In genomic region chr6:234706-235372, GRCh38 we compare ENCODE assay signal across 18 cellular contexts. TPM values are rescaled to one million over a fixed set of nuclear protein-coding genes. Genes with fewer than 3 reads are reported as not detected.
DNase-seq lines count a peak whose midpoint lies in the region; ATAC-seq, FAIRE-seq and TF ChIP-seq lines count a peak whose summit lies in the region.
"Had no signal": no experiment of that assay in that cellular context is flagged by ENCODE, and none has a peak within 500 bp of the region (broad histone marks: within the 10 kb centered on the region; RNA-seq: fewer than 3 reads in every experiment).

No MANE protein-coding gene starts in this region.

- BruUV-seq in GM12878 (replicated peaks; lab: Mats Ljungman, UMichigan), result no TSS peak

- H4K20me1 ChIP-seq in GM12878 (ENCODE audit: control insufficient read depth, insufficient read depth), result no peaks in the 10 kb centered on the region

- CTCF ChIA-PET in activated naive CD4-positive, alpha-beta T cell treated with anti-CD3 and anti-CD28 coated beads, Interleukin-2, amount 10 ng/mL, durations not matched to agents 7 days and 5 days (lab: Charles Lee), result interaction anchor here (1.4 to 1.7 kb wide), 3 partner anchors 12 to 19 kb away, joined by 3 to 6 read pairs (median 4); no protein-coding TSS in a partner anchor
- CTCF ChIA-PET in GM12878 (lab: Yijun Ruan, JAX), result interaction anchor here (0.7 to 1.5 kb wide), 6 partner anchors 9 to 74 kb away, joined by 3 to 4 read pairs (median 3); no protein-coding TSS in a partner anchor

- intact Hi-C loops in GM12878 (cut with micrococcal nuclease; ENCODE audit: unreplicated experiment), result no loop called here
- intact Hi-C loops in thyroid gland (cut with DNase I), result no loop called here

- peak overlapping the region; percentile 34; the same call in 1 of the 2 replicates for H3K4me2 ChIP-seq in GM12878 (ENCODE audit: control insufficient read depth, insufficient read depth)

- TF ChIP-seq CTCF in GM12878 (IDR thresholded peaks at IDR 0.05 in 2 of 3, conservative IDR thresholded peaks at IDR 0.05 in 1 of 3; ENCODE audit: control insufficient read depth in 2 of 3, extremely low read depth in 1 of 3, insufficient read depth in 1 of 3, low read depth in 3 of 3, low read length in 3 of 3) (no peak), thyroid gland (IDR thresholded peaks at IDR 0.05) (no peak)

- H3K27ac Mint-ChIP-seq in activated naive CD4-positive, alpha-beta T cell treated with anti-CD3 and anti-CD28 coated beads, Interleukin-2, amount 10 ng/mL, durations not matched to agents 7 days and 5 days, result peak overlapping the region; percentile 63
- H3K27ac Mint-ChIP-seq in stimulated activated memory B cell treated with anti-CD40 and anti-IgM and Interleukin-4, amounts not matched to agents 10 μg/mL and 1 μg/mL and 100 μg/mL, for 72 hours, result peak overlapping the region; percentile 81

- no peak for TF ChIP-seq RAD21 in GM12878 (IDR thresholded peaks at IDR 0.05; ENCODE audit: insufficient read depth, low read depth, low read length)

- H3K27ac ChIP-seq in GM12878 (ENCODE audit: control insufficient read depth, insufficient read depth), result peak overlapping the region; percentile 87; the same call in 1 of the 2 replicates
- H3K27ac ChIP-seq in thyroid gland, result no peak overlapping the region
- H3K27ac ChIP-seq: neutrophil had no signal

- H3K9me3 ChIP-seq in GM12878 (replicated peaks; ENCODE audit: control insufficient read depth, insufficient read depth, low read length), result no peaks in the 10 kb centered on the region
- H3K9me3 ChIP-seq in thyroid gland, result no peaks in the 10 kb centered on the region
- H3K9me3 ChIP-seq: neutrophil, Peyer's patch, SK-N-SH had no signal

- FAIRE-seq in GM12878 (lab: Jason Lieb, UNC) (no peak), frontal cortex (lab: Jason Lieb, UNC) (no peak)

- H3K4me3 Mint-ChIP-seq in activated naive CD4-positive, alpha-beta T cell treated with anti-CD3 and anti-CD28 coated beads, Interleukin-2, amount 10 ng/mL, durations not matched to agents 7 days and 5 days, result no peak overlapping the region
- no peak overlapping the region for H3K4me3 Mint-ChIP-seq in stimulated activated memory B cell treated with anti-CD40 and anti-IgM and Interleukin-4, amounts not matched to agents 10 μg/mL and 1 μg/mL and 100 μg/mL, for 72 hours

- SMC1A ChIA-PET in GM12878 (lab: Charles Lee; ENCODE audit: uncharacterized antibody, unreplicated experiment), result interaction anchor here (0.7 to 10.8 kb wide), 14 partner anchors 8 to 254 kb away, joined by 3 to 150 read pairs (median 6); no protein-coding TSS in a partner anchor

- DNase-seq in activated naive CD4-positive, alpha-beta T cell treated with anti-CD3 and anti-CD28 coated beads, Interleukin-2, amount 10 ng/mL, durations not matched to agents 7 days and 5 days, result no peak
- DNase-seq in activated naive CD4-positive, alpha-beta T cell treated with anti-CD3 and anti-CD28 coated beads, Interleukin-2, amount 50 U/mL, for 16 hours, result no peak
- DNase-seq in Jurkat, Clone E6-1 (ENCODE audit: low read depth, low spot score), result peak; percentile 9
- DNase-seq in GM12878 (ENCODE audit: low read depth, low spot score) (no peak), thyroid gland (no peak), frontal cortex (ENCODE audit: low spot score in 2 of 2) (no peak)
- DNase-seq: caudate nucleus, DMS 273 treated with DMSO at 0.1 percent for 48 hours, hippocampal formation, kidney glomerular epithelial cell, NCI-H1105, NCI-H69, Peyer's patch, SK-N-SH had no signal

- peaks cover 61% of the 10 kb centered on the region for H3K4me1 ChIP-seq in GM12878 (ENCODE audit: control insufficient read depth, insufficient read depth, low read length)
- no peaks in the 10 kb centered on the region for H3K4me1 ChIP-seq in thyroid gland
- H3K4me1 ChIP-seq: Peyer's patch had no signal

- H3K4me1 Mint-ChIP-seq in activated naive CD4-positive, alpha-beta T cell treated with anti-CD3 and anti-CD28 coated beads, Interleukin-2, amount 10 ng/mL, durations not matched to agents 7 days and 5 days, result peaks cover 48% of the 10 kb centered on the region
- peaks cover 42% of the 10 kb centered on the region for H3K4me1 Mint-ChIP-seq in stimulated activated memory B cell treated with anti-CD40 and anti-IgM and Interleukin-4, amounts not matched to agents 10 μg/mL and 1 μg/mL and 100 μg/mL, for 72 hours

- no peaks in the 10 kb centered on the region for H3K9me3 Mint-ChIP-seq in activated naive CD4-positive, alpha-beta T cell treated with anti-CD3 and anti-CD28 coated beads, Interleukin-2, amount 10 ng/mL, durations not matched to agents 7 days and 5 days
- H3K9me3 Mint-ChIP-seq in stimulated activated memory B cell treated with anti-CD40 and anti-IgM and Interleukin-4, amounts not matched to agents 10 μg/mL and 1 μg/mL and 100 μg/mL, for 72 hours, result no peaks in the 10 kb centered on the region
- H3K9me3 Mint-ChIP-seq: IgD-negative memory B cell had no signal

- H3K27me3 ChIP-seq in GM12878 (replicated peaks in 1 of 2; ENCODE audit: control insufficient read depth in 2 of 2, insufficient read depth in 2 of 2, low read length in 1 of 2), result no peaks in the 10 kb centered on the region
- no peaks in the 10 kb centered on the region for H3K27me3 ChIP-seq in thyroid gland
- H3K27me3 ChIP-seq: neutrophil, Peyer's patch had no signal

- no peak overlapping the region for H2AFZ ChIP-seq in GM12878 (ENCODE audit: control insufficient read depth, low read depth, low read length)

- H3K9ac ChIP-seq in GM12878 (ENCODE audit: control insufficient read depth, insufficient read depth, low read length), result 0 out of 2 replicates have a peak overlapping the region, but pooled peaks have one; percentile 14
- H3K9ac ChIP-seq: SK-N-SH had no signal

- WGBS in GM12878 (ENCODE audit: insufficient coverage, insufficient replicate concordance, low lambda C conversion rate, missing lambda C conversion rate), result 89% methylated on average over 3 of the region's 3 CpGs
- WGBS in thyroid gland, 2 donors, result 86 to 95% methylated on average over 3 of the region's 3 CpGs

- in situ Hi-C loops in GM12878 (cut with MboI), result no loop called here

- RAD21 ChIA-PET in GM12878 (lab: Charles Lee; ENCODE audit: unreplicated experiment), result interaction anchor here (0.9 to 3.9 kb wide), 6 partner anchors 8 to 55 kb away, joined by 3 to 28 read pairs (median 14); no protein-coding TSS in a partner anchor

- ATAC-seq in GM12878, result no peak
- no peak for ATAC-seq in stimulated activated memory B cell treated with anti-CD40 and anti-IgM and Interleukin-4, amounts not matched to agents 10 μg/mL and 1 μg/mL and 100 μg/mL, for 72 hours
- ATAC-seq in HG02981 (IDR thresholded peaks at IDR 0.05; ENCODE audit: unreplicated experiment), result no peak

- TF ChIP-seq EP300 in GM12878 (IDR thresholded peaks at IDR 0.05; ENCODE audit: borderline replicate concordance in 1 of 2, control insufficient read depth in 1 of 2, low read depth in 2 of 2, low read length in 2 of 2), result no peak

- H3K79me2 ChIP-seq in GM12878 (ENCODE audit: control insufficient read depth, insufficient read depth, low read length), result no peaks in the 10 kb centered on the region; the same call in none of the 2 replicates

- no peak overlapping the region for H3K4me3 ChIP-seq in Jurkat, Clone E6-1 (ENCODE audit: low read length)
- H3K4me3 ChIP-seq in GM12878, result no peak overlapping the region
- H3K4me3 ChIP-seq in thyroid gland (replicated peaks in 1 of 3), result no peak overlapping the region

- peaks cover 3% of the 10 kb centered on the region for H3K36me3 Mint-ChIP-seq in activated naive CD4-positive, alpha-beta T cell treated with anti-CD3 and anti-CD28 coated beads, Interleukin-2, amount 10 ng/mL, durations not matched to agents 7 days and 5 days
- H3K36me3 Mint-ChIP-seq in stimulated activated memory B cell treated with anti-CD40 and anti-IgM and Interleukin-4, amounts not matched to agents 10 μg/mL and 1 μg/mL and 100 μg/mL, for 72 hours, result no peaks in the 10 kb centered on the region
- H3K36me3 Mint-ChIP-seq: IgD-negative memory B cell had no signal

- H3K27me3 Mint-ChIP-seq in activated naive CD4-positive, alpha-beta T cell treated with anti-CD3 and anti-CD28 coated beads, Interleukin-2, amount 10 ng/mL, durations not matched to agents 7 days and 5 days, result no peaks in the 10 kb centered on the region
- H3K27me3 Mint-ChIP-seq in stimulated activated memory B cell treated with anti-CD40 and anti-IgM and Interleukin-4, amounts not matched to agents 10 μg/mL and 1 μg/mL and 100 μg/mL, for 72 hours, result no peaks in the 10 kb centered on the region
- H3K27me3 Mint-ChIP-seq: IgD-negative memory B cell had no signal

- POLR2A ChIA-PET in GM12878 (lab: Charles Lee), result interaction anchor here (0.6 to 1.5 kb wide), 3 partner anchors 45 to 58 kb away, joined by 3 to 5 read pairs (median 4); partner anchors contain the start of gene DUSP22

- TF ChIP-seq POLR2A in GM12878 (IDR thresholded peaks at IDR 0.05; ENCODE audit: low read depth, low read length) (no peak), thyroid gland (IDR thresholded peaks at IDR 0.05) (no peak)

- no peaks in the 10 kb centered on the region for H3K36me3 ChIP-seq in GM12878 (ENCODE audit: control insufficient read depth in 2 of 2, insufficient read depth in 2 of 2, low read length in 1 of 2)
- H3K36me3 ChIP-seq in thyroid gland, result no peaks in the 10 kb centered on the region
- H3K36me3 ChIP-seq: neutrophil, Peyer's patch had no signal

TF ChIP-seq in GM12878, 131 proteins besides CTCF, POLR2A, EP300 and RAD21 (continues in another document):
- TF ChIP-seq TARDBP (IDR thresholded peaks at IDR 0.05; ENCODE audit: borderline replicate concordance) (0 out of 2 replicates have a peak, but pooled peaks have one; percentile 30), ZBED1 (IDR thresholded peaks at IDR 0.05; ENCODE audit: borderline replicate concordance) (no peak)

RNA-seq across cellular contexts. Expression of gene DUSP22, which starts 57.4 kb away (rescaled TPM):
- 18.4 TPM for polyA plus RNA-seq in Jurkat, Clone E6-1 (2012; ENCODE audit: insufficient read depth, insufficient read length)
- 632 and 708 TPM in 2 replicates for total RNA-seq in GM12878 (2013; cell fraction: nucleolus; rRNA removed)
- total RNA-seq in GM12878 (2014; rRNA removed) (113 and 123 TPM in 2 replicates), GM12878 (2014; rRNA removed; fragmentation: Illumina TruSeq; extraction: Trizol) (80.6 and 83.3 TPM in 2 replicates), GM12878 (2021) (125 and 130 TPM in 2 replicates), thyroid gland (10 to 100 TPM; 40.4 to 68.8 (median 59.4) TPM), frontal cortex (14.7 TPM)
- polyA plus RNA-seq in GM12878 (2011; ENCODE audit: low read depth), result 128 TPM
- polyA plus RNA-seq in GM12878 (2011; rRNA removed) (78.9 and 80.1 TPM in 2 replicates), GM12878 (2014; fragmentation: Illumina TruSeq; extraction: Trizol) (87.9 and 101 TPM in 2 replicates), GM12878 (2014; fragmentation: Nextera tagmentation; extraction: Ambion mirVana) (10 to 100 TPM; 93.4 to 99.7 TPM), GM12878 (2014; rRNA removed) (138 and 147 TPM in 2 replicates), GM12878 (2016; fragmentation: Nextera tagmentation; extraction: Ambion mirVana) (100 to 1,000 TPM; 150 to 156 TPM)
- 109 and 115 TPM in 2 replicates for polyA plus RNA-seq in GM12878 (2011; cell fraction: cytosol; rRNA removed)
- polyA plus RNA-seq in GM12878 (2011; cell fraction: nucleus; rRNA removed), result 359 and 389 TPM in 2 replicates
- polyA plus RNA-seq in GM12878 (2012), result 121 and 164 TPM in 2 replicates
- 84.5 and 84.7 TPM in 2 replicates for polyA minus RNA-seq in GM12878 (2011; rRNA and poly(A)+ RNA removed)
- 15.5 and 16.8 TPM in 2 replicates for polyA minus RNA-seq in GM12878 (2011; cell fraction: cytosol; rRNA and poly(A)+ RNA removed)
- polyA minus RNA-seq in GM12878 (2011; cell fraction: nucleus; rRNA and poly(A)+ RNA removed), result 118 and 156 TPM in 2 replicates
